ENCODE assay signal across 10 cellular contexts in the genomic region with DNA sequence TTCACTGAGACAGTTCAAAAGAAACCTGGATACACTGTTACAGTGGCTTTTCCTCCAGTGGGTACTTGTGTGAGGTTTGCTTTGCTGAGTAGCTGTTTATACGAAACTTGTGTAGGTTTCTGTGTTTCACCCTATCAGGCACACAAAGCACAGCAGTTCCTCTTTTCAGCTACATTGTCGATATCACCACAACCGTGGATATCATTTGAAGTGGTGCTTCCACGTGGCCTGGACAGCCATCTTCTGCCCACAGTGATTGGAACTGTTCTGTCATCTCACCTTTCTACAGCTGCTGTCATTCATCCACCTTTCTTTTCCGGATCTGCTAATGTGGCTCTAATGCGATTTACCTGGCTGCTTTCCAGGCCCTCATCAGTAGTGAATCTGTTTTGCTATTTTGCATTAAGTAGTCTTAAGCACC.
DNase-seq lines count a peak whose midpoint lies in the region; ATAC-seq and TF ChIP-seq lines count a peak whose summit lies in the region.
"Had no signal": no experiment of that assay in that cellular context is flagged by ENCODE, and none has a peak within 500 bp of the region (broad histone marks: within the 10 kb centered on the region; RNA-seq: fewer than 3 reads in every experiment).

No MANE protein-coding gene starts in this region.

- H3K27me3 Mint-ChIP-seq in natural killer cell (ENCODE audit: low read depth in 2 of 2): no peaks in the 10 kb centered on the region
- H3K27me3 Mint-ChIP-seq: activated naive CD8-positive, alpha-beta T cell treated with anti-CD3 and anti-CD28 coated beads for 36 hours; effector memory CD8-positive, alpha-beta T cell had no signal

- H3K27ac Mint-ChIP-seq in activated naive CD4-positive, alpha-beta T cell treated with anti-CD3 and anti-CD28 coated beads, Interleukin-2, amount 50 U/mL, for 72 hours: no peak overlapping the region
- H3K27ac Mint-ChIP-seq in natural killer cell: no peak overlapping the region
- H3K27ac Mint-ChIP-seq: activated B cell treated with CpG ODN at 0.5 μM for 24 hours; activated naive CD8-positive, alpha-beta T cell treated with anti-CD3 and anti-CD28 coated beads for 36 hours; effector memory CD8-positive, alpha-beta T cell had no signal

- no peaks in the 10 kb centered on the region for H3K36me3 Mint-ChIP-seq in activated naive CD4-positive, alpha-beta T cell treated with anti-CD3 and anti-CD28 coated beads, Interleukin-2, amount 50 U/mL, for 72 hours
- no peaks in the 10 kb centered on the region for H3K36me3 Mint-ChIP-seq in natural killer cell
- H3K36me3 Mint-ChIP-seq: activated naive CD8-positive, alpha-beta T cell treated with anti-CD3 and anti-CD28 coated beads for 36 hours had no signal

- DNase-seq in NCI-H2029 treated with DMSO at 0.1 percent for 48 hours (lab: John Stamatoyannopoulos, UW): peak; percentile 95
- DNase-seq in retinal pigment epithelial cell (ENCODE audit: low read depth): peak; percentile 27
- DNase-seq in activated naive CD4-positive, alpha-beta T cell treated with anti-CD3 and anti-CD28 coated beads, Interleukin-2, amount 50 U/mL, for 72 hours (ENCODE audit: low spot score in 2 of 2): no peak
- no peak for DNase-seq in testis
- no peak for DNase-seq in natural killer cell
- DNase-seq: activated B cell treated with CpG ODN at 0.5 μM for 24 hours; activated naive CD8-positive, alpha-beta T cell treated with anti-CD3 and anti-CD28 coated beads for 36 hours; effector memory CD8-positive, alpha-beta T cell had no signal

- no peak overlapping the region for H3K27ac ChIP-seq in testis

- no peak overlapping the region for H3K4me3 Mint-ChIP-seq in natural killer cell
- H3K4me3 Mint-ChIP-seq: activated B cell treated with CpG ODN at 0.5 μM for 24 hours; activated naive CD8-positive, alpha-beta T cell treated with anti-CD3 and anti-CD28 coated beads for 36 hours; effector memory CD8-positive, alpha-beta T cell had no signal

- peaks cover 10 to 18% of the 10 kb centered on the region in 2 donors for H3K9me3 Mint-ChIP-seq in activated naive CD4-positive, alpha-beta T cell treated with anti-CD3 and anti-CD28 coated beads, Interleukin-2, amount 50 U/mL, for 72 hours
- H3K9me3 Mint-ChIP-seq in natural killer cell: peaks cover 7 to 8% of the 10 kb centered on the region in 2 donors
- H3K9me3 Mint-ChIP-seq: activated B cell treated with CpG ODN at 0.5 μM for 24 hours had no signal

- 82 to 86% methylated on average over 6 of the region's 6 CpGs for WGBS in testis, 2 donors

- H3K4me3 ChIP-seq in retinal pigment epithelial cell (ENCODE audit: low read length): no peak overlapping the region
- no peak overlapping the region for H3K4me3 ChIP-seq in testis

- H3K4me1 ChIP-seq in testis: no peaks in the 10 kb centered on the region

- no peaks in the 10 kb centered on the region for H3K36me3 ChIP-seq in testis (ENCODE audit: low read depth, missing control alignments)

- peak; percentile 74 for ATAC-seq in GM19043 (IDR thresholded peaks at IDR 0.05; ENCODE audit: low read depth, unreplicated experiment)
- ATAC-seq in HG03039 (IDR thresholded peaks at IDR 0.05; ENCODE audit: unreplicated experiment): peak; percentile 69
- no peak for ATAC-seq in activated naive CD4-positive, alpha-beta T cell treated with anti-CD3 and anti-CD28 coated beads, Interleukin-2, amount 50 U/mL, for 72 hours
- no peak for ATAC-seq in natural killer cell
- ATAC-seq: effector memory CD8-positive, alpha-beta T cell had no signal

- H3K4me1 Mint-ChIP-seq in natural killer cell: no peaks in the 10 kb centered on the region
- H3K4me1 Mint-ChIP-seq: activated B cell treated with CpG ODN at 0.5 μM for 24 hours; activated naive CD8-positive, alpha-beta T cell treated with anti-CD3 and anti-CD28 coated beads for 36 hours had no signal

- intact Hi-C loops in testis (cut with DNase I; ENCODE audit: low total_unique reads): no loop called here
- intact Hi-C loops in natural killer cell (cut with micrococcal nuclease): no loop called here

- no peaks in the 10 kb centered on the region for H3K9me3 ChIP-seq in testis

- no peak for TF ChIP-seq CTCF in retinal pigment epithelial cell (conservative IDR thresholded peaks at IDR 0.05; ENCODE audit: low read depth, low read length)
- no peak for TF ChIP-seq CTCF in testis (IDR thresholded peaks at IDR 0.05)
- no peak for TF ChIP-seq CTCF in natural killer cell (IDR thresholded peaks at IDR 0.05)

- TF ChIP-seq POLR2A in testis (IDR thresholded peaks at IDR 0.05): no peak

- no peaks in the 10 kb centered on the region for H3K27me3 ChIP-seq in testis

Comparison
In these comparisons a context has a peak if more than half of its experiments do, and no peak if none do; other contexts are left out.
1. ATAC-seq: peak in GM19043 (single experiment) and HG03039 (single experiment); none in activated naive CD4-positive, alpha-beta T cell treated with anti-CD3 and anti-CD28 coated beads, Interleukin-2, amount 50 U/mL, for 72 hours (0 of 2) and natural killer cell (0 of 3).
2. DNase-seq: peak in NCI-H2029 treated with DMSO at 0.1 percent for 48 hours (single experiment) and retinal pigment epithelial cell (single experiment); none in activated naive CD4-positive, alpha-beta T cell treated with anti-CD3 and anti-CD28 coated beads, Interleukin-2, amount 50 U/mL, for 72 hours (0 of 2), testis (single experiment) and natural killer cell (single experiment).